Comparison of ENCODE assay signal across 13 cellular contexts in genomic region chrX:331772-332495, GRCh38. TPM values are rescaled to one million over a fixed set of nuclear protein-coding genes. Genes with fewer than 3 reads are reported as not detected.
A peak's percentile ranks its signal among the peaks of the same experiment; 100 is the strongest.
DNase-seq lines count a peak whose midpoint lies in the region; ATAC-seq and TF ChIP-seq lines count a peak whose summit lies in the region.
"Had no signal": no experiment of that assay in that cellular context is flagged by ENCODE, and none has a peak within 500 bp of the region (broad histone marks: within the 10 kb centered on the region; RNA-seq: fewer than 3 reads in every experiment).

No MANE protein-coding gene starts in this region.

- peak overlapping the region; percentile 38; the same call in 1 of the 2 replicates for H3K9ac ChIP-seq in ES-I3 (ENCODE audit: low read depth, low read length)
- H3K9ac ChIP-seq in iPS-18a (ENCODE audit: low read length), result peak overlapping the region; percentile 17

- 53 to 59% (median 58%) methylated on average over 37 to 39 of the region's 39 CpGs for WGBS in psoas muscle, 3 donors

- peaks cover 18% of the 10 kb centered on the region for H3K27me3 ChIP-seq in RWPE2 (ENCODE audit: insufficient read depth, poor library complexity, severe bottlenecking)
- peaks cover 5% of the 10 kb centered on the region for H3K27me3 ChIP-seq in iPS-18a (ENCODE audit: control insufficient read depth, insufficient read depth, low read length)
- H3K27me3 ChIP-seq in psoas muscle (ENCODE audit: insufficient read depth in 3 of 3, low read length in 2 of 3), result no peaks in the 10 kb centered on the region

- no peak for TF ChIP-seq CTCF in RWPE2 (IDR thresholded peaks at IDR 0.05; ENCODE audit: poor library complexity, severe bottlenecking)
- TF ChIP-seq CTCF in psoas muscle (IDR thresholded peaks at IDR 0.05), result no peak

- H3K4me3 ChIP-seq in RWPE2 (ENCODE audit: severe bottlenecking), result no peak overlapping the region
- peak overlapping the region; percentile 22 for H3K4me3 ChIP-seq in iPS-18a (ENCODE audit: low read length)
- no peak overlapping the region for H3K4me3 ChIP-seq in psoas muscle

- ATAC-seq in RWPE2 (ENCODE audit: low read depth) (no peak; the same call in 2 of the 3 replicates), psoas muscle (peak in 3 of 4 donors; percentile 18 to 28 (median 26)), HG03520 (IDR thresholded peaks at IDR 0.05; ENCODE audit: unreplicated experiment) (no peak)

- H3K36me3 ChIP-seq in ES-I3 (ENCODE audit: insufficient read depth, low read length) (no peaks in the 10 kb centered on the region), RWPE2 (ENCODE audit: low read depth) (peaks cover 11% of the 10 kb centered on the region; the same call in 1 of the 2 replicates), iPS-18a (ENCODE audit: control insufficient read depth, low read depth, low read length) (no peaks in the 10 kb centered on the region), psoas muscle (ENCODE audit: insufficient read depth in 1 of 2, low read depth in 1 of 2) (peaks cover 0 to 45% of the 10 kb centered on the region in 2 donors)

- H3K9me3 ChIP-seq in ES-I3 (ENCODE audit: control insufficient read depth, insufficient read depth, low read length), result no peaks in the 10 kb centered on the region
- H3K9me3 ChIP-seq in RWPE2 (ENCODE audit: severe bottlenecking), result no peaks in the 10 kb centered on the region
- no peaks in the 10 kb centered on the region for H3K9me3 ChIP-seq in iPS-18a (ENCODE audit: control insufficient read depth, low read depth, low read length)
- no peaks in the 10 kb centered on the region for H3K9me3 ChIP-seq in psoas muscle

- DNase-seq in RWPE2 (ENCODE audit: low spot score) (peak; percentile 69), psoas muscle (peak in 1 of 2 donors; percentile 54), NCI-H1092 (lab: John Stamatoyannopoulos, UW) (no peak), foreskin melanocyte (no peak)
- DNase-seq: activated effector memory CD4-positive, alpha-beta T cell treated with Interleukin-2 at 50 U/mL for 16 hours; cortex of kidney; kidney glomerular epithelial cell; NCI-H1417; NCI-H774; stimulated activated CD4-positive, alpha-beta T cell treated with anti-CD3 and anti-CD28 coated beads, Interleukin-4, amount 100 ng/mL, for 4 hours had no signal

- H3K27ac ChIP-seq in RWPE2 (ENCODE audit: poor library complexity, severe bottlenecking) (no peak overlapping the region), iPS-18a (ENCODE audit: low read length) (no peak overlapping the region), psoas muscle (no peak overlapping the region)

- H3K4me1 ChIP-seq in ES-I3 (ENCODE audit: insufficient read depth, low read length), result no peaks in the 10 kb centered on the region; the same call in 1 of the 2 replicates
- H3K4me1 ChIP-seq in RWPE2 (ENCODE audit: insufficient read depth, poor library complexity, severe bottlenecking), result no peaks in the 10 kb centered on the region
- H3K4me1 ChIP-seq in iPS-18a (ENCODE audit: control insufficient read depth, low read depth, low read length), result no peaks in the 10 kb centered on the region
- H3K4me1 ChIP-seq in psoas muscle, result no peaks in the 10 kb centered on the region

- intact Hi-C loops in psoas muscle (cut with DNase I), result no loop called here

RNA-seq across cellular contexts. Expression of gene GTPBP6, which starts 13.3 kb away (rescaled TPM):
- 10 to 100 TPM; 48.5 to 54.5 (median 50.9) TPM for total RNA-seq in psoas muscle
- 10 to 100 TPM; 48.1 to 63.4 (median 49.0) TPM for polyA plus RNA-seq in psoas muscle

RNA-seq across cellular contexts. Expression of gene PLCXD1, which starts 50.8 kb away (rescaled TPM):
- 1 to 10 TPM in 3 of 4 donors, under 1 TPM in 1; 0.89 to 3.0 (median 2.0) TPM for total RNA-seq in psoas muscle
- 10 to 100 TPM in 1 of 3 donors, 1 to 10 TPM in 2; 1.2 to 16.3 (median 2.3) TPM for polyA plus RNA-seq in psoas muscle

RNA-seq across cellular contexts. Expression of gene PPP2R3B, which starts 54.8 kb away (rescaled TPM):
- 100 to 1,000 TPM in 2 of 4 donors, 10 to 100 TPM in 2; 77.2 to 156 (median 98.6) TPM for total RNA-seq in psoas muscle
- 10 to 100 TPM; 32.3 to 71.8 (median 64.9) TPM for polyA plus RNA-seq in psoas muscle

Comparison
In these comparisons a context has a peak if more than half of its experiments do, and no peak if none do; other contexts are left out.
1. ATAC-seq: peak in psoas muscle (3 of 4); none in RWPE2 (single experiment) and HG03520 (single experiment).